In the genomic region with DNA sequence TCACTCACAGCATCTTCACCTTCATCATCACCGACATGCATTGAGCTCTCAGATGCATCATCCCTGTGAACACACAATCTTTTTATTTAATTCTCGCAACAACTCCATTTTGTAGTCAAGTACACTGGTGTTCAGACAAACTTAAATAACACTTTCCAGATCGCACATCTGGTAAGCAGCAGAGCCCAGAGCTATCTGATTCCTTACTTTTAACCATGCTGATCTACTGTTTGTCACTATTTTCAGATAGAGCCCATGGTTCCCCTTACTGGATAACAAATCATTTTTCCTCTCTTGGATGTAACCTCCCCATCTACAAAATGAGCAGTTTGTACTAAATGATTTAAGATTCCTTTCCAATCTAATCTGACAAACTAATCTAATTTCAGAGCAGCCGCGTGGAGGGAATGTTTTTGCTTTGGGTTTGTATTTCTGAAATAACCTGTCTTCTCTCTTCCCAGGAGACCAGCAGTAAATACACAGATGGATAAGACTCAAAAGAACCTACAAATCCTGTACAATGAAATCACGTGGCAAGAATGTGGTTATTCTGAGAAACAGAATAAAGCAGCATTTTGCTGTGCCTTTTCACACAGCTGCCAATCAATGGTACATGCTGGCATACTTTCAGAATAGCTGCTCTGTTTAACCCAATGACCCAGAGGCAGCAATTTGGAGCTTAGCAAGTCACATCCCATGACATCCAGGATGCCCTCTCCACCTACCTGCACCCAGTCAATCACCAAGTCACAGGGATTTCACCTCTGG, we compare ENCODE assay signal across 1 cellular context.
TF ChIP-seq lines count a peak whose summit lies in the region.

No MANE protein-coding gene starts in this region.

TF ChIP-seq in K562, 482 proteins besides CTCF, POLR2A, EP300 and RAD21:
- peak; percentile 21; the same call in 1 of the 2 replicates for TF ChIP-seq PKNOX1 (IDR thresholded peaks at IDR 0.05)
- TF ChIP-seq, protein P1, sequence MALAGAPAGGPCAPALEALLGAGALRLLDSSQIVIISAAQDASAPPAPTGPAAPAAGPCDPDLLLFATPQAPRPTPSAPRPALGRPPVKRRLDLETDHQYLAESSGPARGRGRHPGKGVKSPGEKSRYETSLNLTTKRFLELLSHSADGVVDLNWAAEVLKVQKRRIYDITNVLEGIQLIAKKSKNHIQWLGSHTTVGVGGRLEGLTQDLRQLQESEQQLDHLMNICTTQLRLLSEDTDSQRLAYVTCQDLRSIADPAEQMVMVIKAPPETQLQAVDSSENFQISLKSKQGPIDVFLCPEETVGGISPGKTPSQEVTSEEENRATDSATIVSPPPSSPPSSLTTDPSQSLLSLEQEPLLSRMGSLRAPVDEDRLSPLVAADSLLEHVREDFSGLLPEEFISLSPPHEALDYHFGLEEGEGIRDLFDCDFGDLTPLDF (CRISPR knock-in tag; IDR thresholded peaks at IDR 0.05), result no peak
